ENCODE assay signal across 8 cellular contexts in the genomic region with DNA sequence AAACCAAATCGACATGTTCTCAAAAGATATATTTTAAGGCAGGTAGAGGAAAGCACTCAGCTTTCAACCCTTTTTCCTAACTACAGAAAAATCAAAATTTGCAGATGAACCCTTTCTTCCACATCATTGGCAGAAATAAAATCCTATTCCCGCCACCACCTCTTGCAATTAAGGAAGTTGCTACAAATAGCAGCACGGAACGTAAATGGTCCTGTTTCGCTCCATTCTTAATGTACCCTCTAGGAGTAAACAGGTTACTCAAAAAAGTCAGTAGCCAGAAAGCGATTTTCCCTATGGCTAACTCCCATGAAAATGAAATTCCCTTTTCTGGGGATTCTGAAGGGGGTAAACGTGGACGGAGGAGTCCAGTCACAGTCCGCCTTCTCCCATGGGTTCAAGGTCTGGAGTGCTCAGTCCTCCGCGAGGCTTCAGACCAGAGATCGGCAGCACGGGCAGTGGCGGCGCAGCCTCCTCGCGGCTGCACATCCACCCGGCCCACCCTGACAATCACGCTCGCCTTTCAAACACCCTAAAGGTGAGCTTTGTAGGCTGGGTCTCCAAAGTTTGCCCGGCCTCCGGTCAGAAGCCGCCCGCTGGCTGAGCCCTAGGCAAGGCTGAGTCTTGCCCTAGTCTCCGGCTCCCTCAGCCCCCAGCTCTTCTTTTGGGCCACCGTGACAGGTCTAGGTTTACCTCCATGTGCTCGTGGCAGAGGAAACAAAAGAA. TPM values are rescaled to one million over a fixed set of nuclear protein-coding genes. Genes with fewer than 3 reads are reported as not detected.
DNase-seq lines count a peak whose midpoint lies in the region; ATAC-seq and TF ChIP-seq lines count a peak whose summit lies in the region.

No MANE protein-coding gene starts in this region.

- intact Hi-C loops in CD4-positive, alpha-beta memory T cell (cut with micrococcal nuclease) = no loop called here
- intact Hi-C loops in activated CD4-positive, alpha-beta T cell treated with anti-CD3 and anti-CD28 coated beads for 36 hours (cut with DNase I, micrococcal nuclease) = loop anchor here (10.0 kb wide), 2 partner anchors 166 to 196 kb away; no protein-coding TSS in a partner anchor

- H3K36me3 Mint-ChIP-seq in CD4-positive, alpha-beta memory T cell = peaks cover 0 to 5% of the 10 kb centered on the region in 2 donors
- peaks cover 1% of the 10 kb centered on the region for H3K36me3 Mint-ChIP-seq in activated CD4-positive, alpha-beta T cell treated with anti-CD3 and anti-CD28 coated beads for 36 hours (ENCODE audit: low read depth)
- H3K36me3 Mint-ChIP-seq in effector memory CD8-positive, alpha-beta T cell (ENCODE audit: insufficient read depth) = peaks cover 8% of the 10 kb centered on the region

- no peaks in the 10 kb centered on the region for H3K36me3 ChIP-seq in CD4-positive, alpha-beta memory T cell (ENCODE audit: insufficient read depth, low read length)
- H3K36me3 ChIP-seq in mucosa of rectum (ENCODE audit: control insufficient read depth in 2 of 2, insufficient read depth in 2 of 2, low read length in 2 of 2) (no peaks in the 10 kb centered on the region), upper lobe of left lung (no peaks in the 10 kb centered on the region)

- no peaks in the 10 kb centered on the region for H3K9me3 Mint-ChIP-seq in CD4-positive, alpha-beta memory T cell
- no peaks in the 10 kb centered on the region for H3K9me3 Mint-ChIP-seq in activated CD4-positive, alpha-beta T cell treated with anti-CD3 and anti-CD28 coated beads for 36 hours (ENCODE audit: low read depth)
- no peaks in the 10 kb centered on the region for H3K9me3 Mint-ChIP-seq in effector memory CD8-positive, alpha-beta T cell

- DNase-seq in CD4-positive, alpha-beta memory T cell = peak; percentile 7 to 31 (median 13)
- DNase-seq in HL-60 (ENCODE audit: low read depth in 1 of 2, low spot score in 1 of 2) (peak in 1 of 2 experiments; percentile 8), upper lobe of left lung (peak; percentile 23 to 72), GM19238 (ENCODE audit: insufficient read length, low spot score) (no peak)
- DNase-seq in activated CD4-positive, alpha-beta T cell treated with anti-CD3 and anti-CD28 coated beads for 36 hours = peak; percentile 37
- peak in 1 of 3 experiments; percentile 2 for DNase-seq in effector memory CD8-positive, alpha-beta T cell

- peak overlapping the region; percentile 17 to 47 for H3K4me3 ChIP-seq in CD4-positive, alpha-beta memory T cell (ENCODE audit: low read length in 2 of 2)
- peak overlapping the region; percentile 56 for H3K4me3 ChIP-seq in HL-60 (replicated peaks; ENCODE audit: insufficient read depth, low read length)
- peak overlapping the region; percentile 67 to 78 for H3K4me3 ChIP-seq in mucosa of rectum (ENCODE audit: low read length in 2 of 2)
- peak overlapping the region; percentile 28 to 86 (median 62) for H3K4me3 ChIP-seq in upper lobe of left lung

- H3K9ac ChIP-seq in mucosa of rectum (ENCODE audit: low read depth in 1 of 2, low read length in 2 of 2) = peak overlapping the region; percentile 41 to 62

- TF ChIP-seq CTCF in HL-60 (IDR thresholded peaks at IDR 0.05; ENCODE audit: insufficient read depth, low read length) (no peak), upper lobe of left lung (IDR thresholded peaks at IDR 0.05) (no peak)

- WGBS in upper lobe of left lung, 2 donors = 22 to 46% methylated on average over 10 to 27 of the region's 27 CpGs

- TF ChIP-seq POLR2A in upper lobe of left lung (IDR thresholded peaks at IDR 0.05) = no peak
- TF ChIP-seq POLR2A in GM18505 (IDR thresholded peaks at IDR 0.05; ENCODE audit: borderline replicate concordance, extremely low read depth, insufficient read depth, insufficient read length) = no peak

- H3K9me3 ChIP-seq in CD4-positive, alpha-beta memory T cell (ENCODE audit: control insufficient read depth in 1 of 2, low read length in 2 of 2) = no peaks in the 10 kb centered on the region
- H3K9me3 ChIP-seq in mucosa of rectum (ENCODE audit: control insufficient read depth in 2 of 2, low read length in 2 of 2) (no peaks in the 10 kb centered on the region), upper lobe of left lung (no peaks in the 10 kb centered on the region)

- CTCF ChIA-PET in CD4-positive, alpha-beta memory T cell (lab: Charles Lee; ENCODE audit: partially characterized antibody) = interaction anchor here (1.6 kb wide), 1 partner anchor 10 kb away, joined by 3 read pairs; no protein-coding TSS in a partner anchor
- CTCF ChIA-PET in activated CD4-positive, alpha-beta T cell treated with anti-CD3 and anti-CD28 coated beads for 36 hours (lab: Charles Lee) = no interaction called here

- peaks cover 13 to 32% (median 23%) of the 10 kb centered on the region in 4 donors for H3K4me1 Mint-ChIP-seq in CD4-positive, alpha-beta memory T cell
- peaks cover 26% of the 10 kb centered on the region for H3K4me1 Mint-ChIP-seq in activated CD4-positive, alpha-beta T cell treated with anti-CD3 and anti-CD28 coated beads for 36 hours
- peaks cover 3 to 18% of the 10 kb centered on the region in 2 donors for H3K4me1 Mint-ChIP-seq in effector memory CD8-positive, alpha-beta T cell (ENCODE audit: low read depth in 2 of 2)

- H3K27ac Mint-ChIP-seq in CD4-positive, alpha-beta memory T cell = peak overlapping the region in 6 of 7 donors; percentile 52 to 78 (median 64)
- H3K27ac Mint-ChIP-seq in activated CD4-positive, alpha-beta T cell treated with anti-CD3 and anti-CD28 coated beads for 36 hours = peak overlapping the region; percentile 25
- H3K27ac Mint-ChIP-seq in effector memory CD8-positive, alpha-beta T cell = peak overlapping the region; percentile 77 to 93

- H3K27me3 ChIP-seq in CD4-positive, alpha-beta memory T cell (ENCODE audit: insufficient read depth, low read length) = no peaks in the 10 kb centered on the region
- H3K27me3 ChIP-seq in HL-60 (ENCODE audit: insufficient read depth, poor library complexity, severe bottlenecking) (no peaks in the 10 kb centered on the region), mucosa of rectum (ENCODE audit: control insufficient read depth in 2 of 2, insufficient read depth in 2 of 2, low read length in 2 of 2) (no peaks in the 10 kb centered on the region), upper lobe of left lung (peaks cover 0 to 8% (median 0%) of the 10 kb centered on the region in 4 donors)

- peak overlapping the region; percentile 77 to 87 (median 82) for H3K4me3 Mint-ChIP-seq in CD4-positive, alpha-beta memory T cell
- peak overlapping the region; percentile 79 for H3K4me3 Mint-ChIP-seq in activated CD4-positive, alpha-beta T cell treated with anti-CD3 and anti-CD28 coated beads for 36 hours
- H3K4me3 Mint-ChIP-seq in effector memory CD8-positive, alpha-beta T cell = peak overlapping the region; percentile 82 to 92

- ATAC-seq in activated CD4-positive, alpha-beta T cell treated with anti-CD3 and anti-CD28 coated beads for 36 hours = no peak
- ATAC-seq in effector memory CD8-positive, alpha-beta T cell (replicated peaks) = no peak
- ATAC-seq in upper lobe of left lung (ENCODE audit: low FRiP score in 2 of 2) (peak; percentile 4 to 32), GM18505 (IDR thresholded peaks at IDR 0.05; ENCODE audit: unreplicated experiment) (no peak)

- H3K27me3 Mint-ChIP-seq in CD4-positive, alpha-beta memory T cell = no peaks in the 10 kb centered on the region
- no peaks in the 10 kb centered on the region for H3K27me3 Mint-ChIP-seq in activated CD4-positive, alpha-beta T cell treated with anti-CD3 and anti-CD28 coated beads for 36 hours
- H3K27me3 Mint-ChIP-seq in effector memory CD8-positive, alpha-beta T cell = no peaks in the 10 kb centered on the region

- H3K27ac ChIP-seq in CD4-positive, alpha-beta memory T cell (ENCODE audit: low read depth, low read length) = peak overlapping the region; percentile 90
- 0 out of 2 replicates have a peak overlapping the region, but pooled peaks have one; percentile 58 for H3K27ac ChIP-seq in HL-60 (replicated peaks)
- no peak overlapping the region for H3K27ac ChIP-seq in mucosa of rectum (ENCODE audit: low read depth in 2 of 2, low read length in 2 of 2)
- peak overlapping the region in 2 of 4 donors; percentile 93 to 99 for H3K27ac ChIP-seq in upper lobe of left lung

- POLR2A ChIA-PET in CD4-positive, alpha-beta memory T cell (lab: Charles Lee; ENCODE audit: partially characterized antibody) = no interaction called here
- POLR2A ChIA-PET in activated CD4-positive, alpha-beta T cell treated with anti-CD3 and anti-CD28 coated beads for 36 hours (lab: Charles Lee) = interaction anchor here (1.2 kb wide), 1 partner anchor 192 kb away, joined by 4 read pairs; no protein-coding TSS in a partner anchor

- no peak for TF ChIP-seq EP300 in upper lobe of left lung (IDR thresholded peaks at IDR 0.05)

- H3K4me1 ChIP-seq in CD4-positive, alpha-beta memory T cell (ENCODE audit: insufficient read depth, low read length) = peaks cover 16% of the 10 kb centered on the region
- H3K4me1 ChIP-seq in mucosa of rectum (ENCODE audit: control insufficient read depth in 2 of 2, insufficient read depth in 2 of 2, low read length in 2 of 2) (peaks cover 0 to 3% of the 10 kb centered on the region in 2 donors), upper lobe of left lung (peaks cover 0 to 12% (median 3%) of the 10 kb centered on the region in 4 donors)

RNA-seq across cellular contexts. Expression of a gene that starts 1.8 kb away (rescaled TPM):
- 10 to 100 TPM; 23.9 to 25.6 TPM for total RNA-seq in CD4-positive, alpha-beta memory T cell
- 1 to 10 TPM; 3.4 to 5.9 TPM for polyA plus RNA-seq in CD4-positive, alpha-beta memory T cell
- total RNA-seq in activated CD4-positive, alpha-beta T cell treated with anti-CD3 and anti-CD28 coated beads for 36 hours = 10 to 100 TPM; 15.0 to 21.6 TPM
- total RNA-seq in upper lobe of left lung = 10 to 100 TPM in 5 of 6 donors, 1 to 10 TPM in 1; 9.5 to 24.4 (median 15.1) TPM

RNA-seq across cellular contexts. Expression of a gene that starts 34.2 kb away (rescaled TPM):
- total RNA-seq in CD4-positive, alpha-beta memory T cell = not detected
- polyA plus RNA-seq in CD4-positive, alpha-beta memory T cell = not detected
- not detected for total RNA-seq in activated CD4-positive, alpha-beta T cell treated with anti-CD3 and anti-CD28 coated beads for 36 hours
- total RNA-seq in upper lobe of left lung = not detected

Comparison
In these comparisons a context has a peak if more than half of its experiments do, and no peak if none do; other contexts are left out.
1. H3K27ac ChIP-seq: peak in CD4-positive, alpha-beta memory T cell (single experiment) and HL-60 (single experiment); none in mucosa of rectum (0 of 2).
2. H3K27ac Mint-ChIP-seq: peak in every context shown above with its lines; median percentile 85 in effector memory CD8-positive, alpha-beta T cell; 64 in CD4-positive, alpha-beta memory T cell; 25 in activated CD4-positive, alpha-beta T cell treated with anti-CD3 and anti-CD28 coated beads for 36 hours.
3. ATAC-seq: peak in upper lobe of left lung (2 of 2); none in activated CD4-positive, alpha-beta T cell treated with anti-CD3 and anti-CD28 coated beads for 36 hours (single experiment), effector memory CD8-positive, alpha-beta T cell (single experiment) and GM18505 (single experiment).
4. Peak in every context shown above with its lines, with median percentiles within 50 percentile points of each other: H3K4me3 ChIP-seq and H3K4me3 Mint-ChIP-seq.